Comparison of ENCODE assay signal across 1 cellular context in the genomic region with DNA sequence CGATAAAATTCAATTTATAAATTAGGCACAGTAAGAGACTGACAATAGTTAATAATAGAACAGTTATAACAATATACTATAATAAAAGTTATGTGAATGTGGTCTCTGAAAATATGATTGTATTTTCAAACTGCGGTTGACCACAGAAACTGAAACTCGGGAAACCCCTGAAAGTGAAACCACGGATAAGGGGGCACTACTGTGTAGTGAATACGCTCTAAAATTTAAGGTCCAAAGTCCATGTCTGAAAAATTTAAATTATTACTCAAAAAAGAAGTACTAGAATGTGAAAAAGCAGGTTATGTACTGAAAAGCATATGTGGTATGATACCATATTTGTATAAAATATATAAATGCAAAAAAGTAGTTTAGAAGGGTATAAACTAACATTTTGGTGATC.
TF ChIP-seq lines count a peak whose summit lies in the region.

No MANE protein-coding gene starts in this region.

TF ChIP-seq in GM12878, 131 proteins besides CTCF, POLR2A, EP300 and RAD21 (continued from another document and continues in another):
- TF ChIP-seq IRF5 (IDR thresholded peaks at IDR 0.05; ENCODE audit: borderline replicate concordance) (no peak), FOXM1 (IDR thresholded peaks at IDR 0.05; ENCODE audit: low read depth, low read length) (peak; percentile 75), NR2C1 (IDR thresholded peaks at IDR 0.05) (no peak), CBFB (IDR thresholded peaks at IDR 0.05; ENCODE audit: low read depth) (peak; percentile 87), RAD51 (IDR thresholded peaks at IDR 0.05) (no peak), SIN3A (IDR thresholded peaks at IDR 0.05; ENCODE audit: low read depth, low read length) (no peak), ZBTB11 (CRISPR knock-in tag; IDR thresholded peaks at IDR 0.05) (no peak), ZNF274 (IDR thresholded peaks at IDR 0.05; ENCODE audit: insufficient read depth, insufficient read length) (no peak), RCOR1 (conservative IDR thresholded peaks at IDR 0.05; ENCODE audit: low read depth, low read length) (no peak), CREM (IDR thresholded peaks at IDR 0.05; ENCODE audit: low read depth) (peak; percentile 69), ZZZ3 (IDR thresholded peaks at IDR 0.05; ENCODE audit: control insufficient read depth, insufficient read length, low read depth) (no peak), GATAD2B (conservative IDR thresholded peaks at IDR 0.05; ENCODE audit: low read depth) (peak; percentile 71; the same call in 1 of the 2 replicates), SPI1 (IDR thresholded peaks at IDR 0.05; ENCODE audit: borderline replicate concordance, insufficient read depth, low read depth, low read length) (no peak), PKNOX1 (IDR thresholded peaks at IDR 0.05) (no peak), NR2C2 (IDR thresholded peaks at IDR 0.05; ENCODE audit: borderline replicate concordance, control insufficient read depth, insufficient read length, low read depth) (no peak), RFX5 (IDR thresholded peaks at IDR 0.05; ENCODE audit: low read depth, low read length) (no peak), CHD2 (IDR thresholded peaks at IDR 0.05; ENCODE audit: borderline replicate concordance, low read depth, low read length) (0 out of 2 replicates have a peak, but pooled peaks have one; percentile 46), FOS (IDR thresholded peaks at IDR 0.05; ENCODE audit: borderline replicate concordance, extremely low read depth, insufficient read length) (no peak), ZNF207 (IDR thresholded peaks at IDR 0.05; ENCODE audit: borderline replicate concordance) (no peak), MEF2A (IDR thresholded peaks at IDR 0.05; ENCODE audit: insufficient read depth, low read depth, low read length) (peak; percentile 90), BHLHE40 (IDR thresholded peaks at IDR 0.05; ENCODE audit: borderline replicate concordance in 1 of 2, low read depth in 2 of 2, low read length in 1 of 2) (peak in 1 of 2 experiments; percentile 59; a peak in 1 of 4 replicates), E2F4 (IDR thresholded peaks at IDR 0.05; ENCODE audit: low read depth, low read length) (no peak), IKZF1 (conservative IDR thresholded peaks at IDR 0.05) (peak; percentile 84), SREBF2 (IDR thresholded peaks at IDR 0.05; ENCODE audit: low read length) (no peak), MYB (IDR thresholded peaks at IDR 0.05; ENCODE audit: borderline replicate concordance, low read depth, low read length) (no peak), SUPT20H (IDR thresholded peaks at IDR 0.05; ENCODE audit: borderline replicate concordance, control insufficient read depth, low read depth, low read length) (no peak), MEF2B (IDR thresholded peaks at IDR 0.05; ENCODE audit: partially characterized antibody, poor library complexity, severe bottlenecking) (peak; percentile 85), MTA3 (IDR thresholded peaks at IDR 0.05; ENCODE audit: borderline replicate concordance, low read length) (peak; percentile 66; the same call in 1 of the 2 replicates), TCF3 (IDR thresholded peaks at IDR 0.05; ENCODE audit: borderline replicate concordance, insufficient read depth, low read depth, low read length) (no peak), BCLAF1 (IDR thresholded peaks at IDR 0.05) (no peak), GABPA (IDR thresholded peaks at IDR 0.05; ENCODE audit: low read depth) (0 out of 2 replicates have a peak, but pooled peaks have one; percentile 22), SREBF1 (IDR thresholded peaks at IDR 0.05; ENCODE audit: low read length) (no peak; the same call in 1 of the 2 replicates), JUNB (IDR thresholded peaks at IDR 0.05) (peak; percentile 73), NFXL1 (IDR thresholded peaks at IDR 0.05; ENCODE audit: borderline replicate concordance) (no peak), ZNF217 (IDR thresholded peaks at IDR 0.05) (peak; percentile 93; the same call in 1 of the 2 replicates), BCL11A (IDR thresholded peaks at IDR 0.05; ENCODE audit: low read depth, low read length) (peak; percentile 88), NRF1 (conservative IDR thresholded peaks at IDR 0.05; ENCODE audit: low read depth, low read length) (no peak), CHD4 (IDR thresholded peaks at IDR 0.05) (no peak), MXI1 (IDR thresholded peaks at IDR 0.05; ENCODE audit: low read depth, low read length) (no peak)
- TF ChIP-seq, protein P1, sequence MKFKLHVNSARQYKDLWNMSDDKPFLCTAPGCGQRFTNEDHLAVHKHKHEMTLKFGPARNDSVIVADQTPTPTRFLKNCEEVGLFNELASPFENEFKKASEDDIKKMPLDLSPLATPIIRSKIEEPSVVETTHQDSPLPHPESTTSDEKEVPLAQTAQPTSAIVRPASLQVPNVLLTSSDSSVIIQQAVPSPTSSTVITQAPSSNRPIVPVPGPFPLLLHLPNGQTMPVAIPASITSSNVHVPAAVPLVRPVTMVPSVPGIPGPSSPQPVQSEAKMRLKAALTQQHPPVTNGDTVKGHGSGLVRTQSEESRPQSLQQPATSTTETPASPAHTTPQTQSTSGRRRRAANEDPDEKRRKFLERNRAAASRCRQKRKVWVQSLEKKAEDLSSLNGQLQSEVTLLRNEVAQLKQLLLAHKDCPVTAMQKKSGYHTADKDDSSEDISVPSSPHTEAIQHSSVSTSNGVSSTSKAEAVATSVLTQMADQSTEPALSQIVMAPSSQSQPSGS (IDR thresholded peaks at IDR 0.05; ENCODE audit: low read length) = peak; percentile 73
- TF ChIP-seq, protein P2, sequence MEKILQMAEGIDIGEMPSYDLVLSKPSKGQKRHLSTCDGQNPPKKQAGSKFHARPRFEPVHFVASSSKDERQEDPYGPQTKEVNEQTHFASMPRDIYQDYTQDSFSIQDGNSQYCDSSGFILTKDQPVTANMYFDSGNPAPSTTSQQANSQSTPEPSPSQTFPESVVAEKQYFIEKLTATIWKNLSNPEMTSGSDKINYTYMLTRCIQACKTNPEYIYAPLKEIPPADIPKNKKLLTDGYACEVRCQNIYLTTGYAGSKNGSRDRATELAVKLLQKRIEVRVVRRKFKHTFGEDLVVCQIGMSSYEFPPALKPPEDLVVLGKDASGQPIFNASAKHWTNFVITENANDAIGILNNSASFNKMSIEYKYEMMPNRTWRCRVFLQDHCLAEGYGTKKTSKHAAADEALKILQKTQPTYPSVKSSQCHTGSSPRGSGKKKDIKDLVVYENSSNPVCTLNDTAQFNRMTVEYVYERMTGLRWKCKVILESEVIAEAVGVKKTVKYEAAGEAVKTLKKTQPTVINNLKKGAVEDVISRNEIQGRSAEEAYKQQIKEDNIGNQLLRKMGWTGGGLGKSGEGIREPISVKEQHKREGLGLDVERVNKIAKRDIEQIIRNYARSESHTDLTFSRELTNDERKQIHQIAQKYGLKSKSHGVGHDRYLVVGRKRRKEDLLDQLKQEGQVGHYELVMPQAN (conservative IDR thresholded peaks at IDR 0.05) = no peak
- TF ChIP-seq, protein P3, sequence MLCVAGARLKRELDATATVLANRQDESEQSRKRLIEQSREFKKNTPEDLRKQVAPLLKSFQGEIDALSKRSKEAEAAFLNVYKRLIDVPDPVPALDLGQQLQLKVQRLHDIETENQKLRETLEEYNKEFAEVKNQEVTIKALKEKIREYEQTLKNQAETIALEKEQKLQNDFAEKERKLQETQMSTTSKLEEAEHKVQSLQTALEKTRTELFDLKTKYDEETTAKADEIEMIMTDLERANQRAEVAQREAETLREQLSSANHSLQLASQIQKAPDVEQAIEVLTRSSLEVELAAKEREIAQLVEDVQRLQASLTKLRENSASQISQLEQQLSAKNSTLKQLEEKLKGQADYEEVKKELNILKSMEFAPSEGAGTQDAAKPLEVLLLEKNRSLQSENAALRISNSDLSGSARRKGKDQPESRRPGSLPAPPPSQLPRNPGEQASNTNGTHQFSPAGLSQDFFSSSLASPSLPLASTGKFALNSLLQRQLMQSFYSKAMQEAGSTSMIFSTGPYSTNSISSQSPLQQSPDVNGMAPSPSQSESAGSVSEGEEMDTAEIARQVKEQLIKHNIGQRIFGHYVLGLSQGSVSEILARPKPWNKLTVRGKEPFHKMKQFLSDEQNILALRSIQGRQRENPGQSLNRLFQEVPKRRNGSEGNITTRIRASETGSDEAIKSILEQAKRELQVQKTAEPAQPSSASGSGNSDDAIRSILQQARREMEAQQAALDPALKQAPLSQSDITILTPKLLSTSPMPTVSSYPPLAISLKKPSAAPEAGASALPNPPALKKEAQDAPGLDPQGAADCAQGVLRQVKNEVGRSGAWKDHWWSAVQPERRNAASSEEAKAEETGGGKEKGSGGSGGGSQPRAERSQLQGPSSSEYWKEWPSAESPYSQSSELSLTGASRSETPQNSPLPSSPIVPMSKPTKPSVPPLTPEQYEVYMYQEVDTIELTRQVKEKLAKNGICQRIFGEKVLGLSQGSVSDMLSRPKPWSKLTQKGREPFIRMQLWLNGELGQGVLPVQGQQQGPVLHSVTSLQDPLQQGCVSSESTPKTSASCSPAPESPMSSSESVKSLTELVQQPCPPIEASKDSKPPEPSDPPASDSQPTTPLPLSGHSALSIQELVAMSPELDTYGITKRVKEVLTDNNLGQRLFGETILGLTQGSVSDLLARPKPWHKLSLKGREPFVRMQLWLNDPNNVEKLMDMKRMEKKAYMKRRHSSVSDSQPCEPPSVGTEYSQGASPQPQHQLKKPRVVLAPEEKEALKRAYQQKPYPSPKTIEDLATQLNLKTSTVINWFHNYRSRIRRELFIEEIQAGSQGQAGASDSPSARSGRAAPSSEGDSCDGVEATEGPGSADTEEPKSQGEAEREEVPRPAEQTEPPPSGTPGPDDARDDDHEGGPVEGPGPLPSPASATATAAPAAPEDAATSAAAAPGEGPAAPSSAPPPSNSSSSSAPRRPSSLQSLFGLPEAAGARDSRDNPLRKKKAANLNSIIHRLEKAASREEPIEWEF (IDR thresholded peaks at IDR 0.05; ENCODE audit: insufficient replicate concordance, low read depth, low read length) = no peak
